In genomic region chr20:63800411-63800810, GRCh38 we compare ENCODE assay signal across 1 cellular context. TPM values are rescaled to one million over a fixed set of nuclear protein-coding genes. Genes with fewer than 3 reads are reported as not detected.
"Had no signal": no experiment of that assay in that cellular context is flagged by ENCODE, and none has a peak within 500 bp of the region (broad histone marks: within the 10 kb centered on the region; RNA-seq: fewer than 3 reads in every experiment).

No MANE protein-coding gene starts in this region.

RNA-seq across cellular contexts. Expression of gene ZBTB46, which starts 30.7 kb away (rescaled TPM):
- total RNA-seq: naive thymus-derived CD8-positive, alpha-beta T cell had no signal
